ENCODE assay signal across 10 cellular contexts in genomic region chr16:87681990-87682570, GRCh38.
DNase-seq lines count a peak whose midpoint lies in the region; ATAC-seq and TF ChIP-seq lines count a peak whose summit lies in the region.
"Had no signal": no experiment of that assay in that cellular context is flagged by ENCODE, and none has a peak within 500 bp of the region (broad histone marks: within the 10 kb centered on the region; RNA-seq: fewer than 3 reads in every experiment).

No MANE protein-coding gene starts in this region.

- H3K27me3 ChIP-seq in PC-9 (ENCODE audit: insufficient read depth, low read depth): peaks cover 38% of the 10 kb centered on the region

- no peaks in the 10 kb centered on the region for H3K9me2 ChIP-seq in PC-9 (ENCODE audit: insufficient read depth)

- CTCF ChIA-PET in PC-9 (lab: Charles Lee): interaction anchor here (0.9 kb wide), 1 partner anchor 88 kb away, joined by 3 read pairs; no protein-coding TSS in a partner anchor

- intact Hi-C loops in PC-9 (cut with micrococcal nuclease; ENCODE audit: unreplicated experiment): no loop called here

- DNase-seq in 8988T (peak; percentile 92), GM03348 (ENCODE audit: low spot score) (peak; percentile 91), PC-9 (no peak), fibroblast of pulmonary artery (ENCODE audit: low read depth) (peak; percentile 72), DMS153 (lab: John Stamatoyannopoulos, UW) (no peak)
- DNase-seq: KG1, left cardiac atrium had no signal

- POLR2A ChIA-PET in PC-9 (lab: Charles Lee; ENCODE audit: unreplicated experiment): no interaction called here

- no peak overlapping the region for H3K4me2 ChIP-seq in PC-9

- H3K36me3 ChIP-seq in PC-9 (ENCODE audit: low read depth): no peaks in the 10 kb centered on the region

- no peaks in the 10 kb centered on the region for H3K4me1 ChIP-seq in PC-9 (replicated peaks; ENCODE audit: insufficient read depth)

- H2AFZ ChIP-seq in PC-9: no peak overlapping the region

- H3F3A ChIP-seq in PC-9 (ENCODE audit: insufficient read depth, low read depth): no peaks in the 10 kb centered on the region

- ATAC-seq in GM21786 (IDR thresholded peaks at IDR 0.05; ENCODE audit: unreplicated experiment) (no peak), GM18520 (IDR thresholded peaks at IDR 0.05; ENCODE audit: unreplicated experiment) (no peak), GM21529 (IDR thresholded peaks at IDR 0.05; ENCODE audit: unreplicated experiment) (no peak)
- ATAC-seq: left cardiac atrium had no signal

- H3K9me3 ChIP-seq in PC-9 (ENCODE audit: insufficient read depth, low read depth): no peaks in the 10 kb centered on the region

- BruUV-seq in PC-9 (replicated peaks; lab: Mats Ljungman, UMichigan): no TSS peak

- no peaks in the 10 kb centered on the region for H3K79me2 ChIP-seq in PC-9 (ENCODE audit: low read depth)

- H4K20me1 ChIP-seq in PC-9 (ENCODE audit: insufficient read depth): no peaks in the 10 kb centered on the region

- H3K4me3 ChIP-seq in PC-9 (no peak overlapping the region), fibroblast of pulmonary artery (replicated peaks; ENCODE audit: low read depth, low read length) (no peak overlapping the region)

- TF ChIP-seq CTCF in PC-9 (conservative IDR thresholded peaks at IDR 0.05) (peak; percentile 50; the same call in 1 of the 2 replicates), fibroblast of pulmonary artery (IDR thresholded peaks at IDR 0.05; ENCODE audit: low read length, missing control alignments) (peak; percentile 49)

- H3K27ac ChIP-seq in PC-9: no peak overlapping the region

Comparison
In these comparisons a context has a peak if more than half of its experiments do, and no peak if none do; other contexts are left out.
1. DNase-seq: peak in 8988T (single experiment), GM03348 (single experiment) and fibroblast of pulmonary artery (single experiment); none in PC-9 (0 of 2) and DMS153 (single experiment).